ENCODE assay signal across 8 cellular contexts in genomic region chr17:11997972-11998233, GRCh38. TPM values are rescaled to one million over a fixed set of nuclear protein-coding genes. Genes with fewer than 3 reads are reported as not detected.
A peak's percentile ranks its signal among the peaks of the same experiment; 100 is the strongest.
DNase-seq lines count a peak whose midpoint lies in the region; ATAC-seq, FAIRE-seq and TF ChIP-seq lines count a peak whose summit lies in the region.

No MANE protein-coding gene starts in this region.

- POLR2A ChIA-PET in activated CD4-positive, alpha-beta T cell treated with anti-CD3 and anti-CD28 coated beads, Interleukin-2, amount 10 ng/mL, durations not matched to agents 7 days and 5 days (lab: Charles Lee), result interaction anchor here (0.6 to 2.0 kb wide), 6 partner anchors 12 to 24 kb away, joined by 3 to 15 read pairs (median 4); partner anchors contain the start of gene MAP2K4
- POLR2A ChIA-PET in HepG2 (lab: Yijun Ruan, JAX), result interaction anchor here (1.0 to 3.2 kb wide), 10 partner anchors 9 to 353 kb away, joined by 3 to 112 read pairs (median 7); partner anchors contain the start of gene MAP2K4

- H3K4me3 Mint-ChIP-seq in activated CD4-positive, alpha-beta T cell treated with anti-CD3 and anti-CD28 coated beads, Interleukin-2, amount 10 ng/mL, durations not matched to agents 7 days and 5 days, result peak overlapping the region; percentile 88
- peak overlapping the region; percentile 87 for H3K4me3 Mint-ChIP-seq in activated naive CD8-positive, alpha-beta T cell treated with anti-CD3 and anti-CD28 coated beads, Interleukin-2, amount 50 U/mL, for 24 hours

- H3K27me3 ChIP-seq in HepG2 (ENCODE audit: control insufficient read depth in 1 of 2, insufficient read depth in 2 of 2, low read length in 2 of 2) (peaks cover 0 to 3% of the 10 kb centered on the region in 2 experiments; a peak in 1 of 5 replicates), thymus (ENCODE audit: control insufficient read depth, insufficient read depth) (no peaks in the 10 kb centered on the region)

- peak overlapping the region; percentile 68 for H3K9ac ChIP-seq in HepG2 (ENCODE audit: insufficient read depth, low read depth, low read length)

- H3K36me3 ChIP-seq in HepG2 (replicated peaks in 1 of 2; ENCODE audit: control insufficient read depth in 1 of 2, insufficient read depth in 2 of 2, low read length in 2 of 2) (no peaks in the 10 kb centered on the region), thymus (ENCODE audit: control insufficient read depth, insufficient read depth) (no peaks in the 10 kb centered on the region)

- BruUV-seq in HepG2 (replicated peaks; lab: Mats Ljungman, UMichigan), result no TSS peak

- H4K20me1 ChIP-seq in HepG2 (ENCODE audit: insufficient read depth, low read length), result no peaks in the 10 kb centered on the region

- H3K4me1 Mint-ChIP-seq in activated CD4-positive, alpha-beta T cell treated with anti-CD3 and anti-CD28 coated beads, Interleukin-2, amount 10 ng/mL, durations not matched to agents 7 days and 5 days, result peaks cover 22% of the 10 kb centered on the region
- H3K4me1 Mint-ChIP-seq in activated naive CD8-positive, alpha-beta T cell treated with anti-CD3 and anti-CD28 coated beads, Interleukin-2, amount 50 U/mL, for 24 hours, result peaks cover 17% of the 10 kb centered on the region

- no peak for FAIRE-seq in HepG2 (lab: Jason Lieb, UNC)

- peak overlapping the region; percentile 93 for H3K27ac Mint-ChIP-seq in activated CD4-positive, alpha-beta T cell treated with anti-CD3 and anti-CD28 coated beads, Interleukin-2, amount 10 ng/mL, durations not matched to agents 7 days and 5 days
- peak overlapping the region; percentile 87 for H3K27ac Mint-ChIP-seq in activated naive CD8-positive, alpha-beta T cell treated with anti-CD3 and anti-CD28 coated beads, Interleukin-2, amount 50 U/mL, for 24 hours

- TF ChIP-seq CTCF in HepG2 (CRISPR knock-in tag; IDR thresholded peaks at IDR 0.05), result no peak

- DNase-seq in activated CD4-positive, alpha-beta T cell treated with anti-CD3 and anti-CD28 coated beads, Interleukin-2, amount 10 ng/mL, durations not matched to agents 7 days and 5 days, result no peak
- DNase-seq in activated CD4-positive, alpha-beta T cell treated with anti-CD3 and anti-CD28 coated beads, Interleukin-2, amount 50 U/mL, for 1 hour, result no peak
- DNase-seq in activated naive CD8-positive, alpha-beta T cell treated with anti-CD3 and anti-CD28 coated beads, Interleukin-2, amount 50 U/mL, for 24 hours, result no peak
- DNase-seq in HepG2 (ENCODE audit: low spot score), result no peak
- DNase-seq in iPS-NIHi11 (ENCODE audit: low spot score), result no peak
- no peak for DNase-seq in DMS153 (lab: John Stamatoyannopoulos, UW)

- H3K79me2 ChIP-seq in HepG2 (ENCODE audit: insufficient read depth, low read length), result no peaks in the 10 kb centered on the region

- H2AFZ ChIP-seq in HepG2 (ENCODE audit: low read length), result peak overlapping the region; percentile 84

- H3K36me3 Mint-ChIP-seq in activated CD4-positive, alpha-beta T cell treated with anti-CD3 and anti-CD28 coated beads, Interleukin-2, amount 10 ng/mL, durations not matched to agents 7 days and 5 days (ENCODE audit: low read depth), result peaks cover 8% of the 10 kb centered on the region
- H3K36me3 Mint-ChIP-seq in activated naive CD8-positive, alpha-beta T cell treated with anti-CD3 and anti-CD28 coated beads, Interleukin-2, amount 50 U/mL, for 24 hours (ENCODE audit: low read depth), result peaks cover 2% of the 10 kb centered on the region

- no peaks in the 10 kb centered on the region for H3K27me3 Mint-ChIP-seq in activated CD4-positive, alpha-beta T cell treated with anti-CD3 and anti-CD28 coated beads, Interleukin-2, amount 10 ng/mL, durations not matched to agents 7 days and 5 days
- H3K27me3 Mint-ChIP-seq in activated naive CD8-positive, alpha-beta T cell treated with anti-CD3 and anti-CD28 coated beads, Interleukin-2, amount 50 U/mL, for 24 hours, result no peaks in the 10 kb centered on the region

- peak overlapping the region; percentile 96 for H3K4me2 ChIP-seq in HepG2 (ENCODE audit: low read depth, low read length)

- no peak for ATAC-seq in activated naive CD8-positive, alpha-beta T cell treated with anti-CD3 and anti-CD28 coated beads, Interleukin-2, amount 50 U/mL, for 24 hours
- no peak for ATAC-seq in HepG2
- ATAC-seq in HG03520 (IDR thresholded peaks at IDR 0.05; ENCODE audit: unreplicated experiment), result no peak

- H3K9me3 Mint-ChIP-seq in activated CD4-positive, alpha-beta T cell treated with anti-CD3 and anti-CD28 coated beads, Interleukin-2, amount 10 ng/mL, durations not matched to agents 7 days and 5 days, result no peaks in the 10 kb centered on the region
- H3K9me3 Mint-ChIP-seq in activated naive CD8-positive, alpha-beta T cell treated with anti-CD3 and anti-CD28 coated beads, Interleukin-2, amount 50 U/mL, for 24 hours, result no peaks in the 10 kb centered on the region

- H3K4me1 ChIP-seq in HepG2 (ENCODE audit: insufficient read depth, low read length) (peaks cover 15% of the 10 kb centered on the region), thymus (ENCODE audit: control insufficient read depth, insufficient read depth, low read length) (no peaks in the 10 kb centered on the region)

- TF ChIP-seq RAD21 in HepG2 (CRISPR knock-in tag; IDR thresholded peaks at IDR 0.05), result no peak

- TF ChIP-seq EP300 in HepG2 (IDR thresholded peaks at IDR 0.05; ENCODE audit: low read depth in 2 of 2, low read length in 2 of 2) (no peak), HepG2 (CRISPR knock-in tag; IDR thresholded peaks at IDR 0.05; ENCODE audit: borderline replicate concordance) (no peak)

- intact Hi-C loops in HepG2 (cut with micrococcal nuclease; ENCODE audit: unreplicated experiment), result loop anchor here (5.0 kb wide), 1 partner anchor 89 kb away; no protein-coding TSS in a partner anchor

- in situ Hi-C loops in HepG2 (cut with HindIII; ENCODE audit: extremely low pct_ligation_motif_present, low pct_unique_long_range_greater_than_20kb), result no loop called here

- H3K27ac ChIP-seq in HepG2 (ENCODE audit: extremely low read length, insufficient read depth, low read length) (peak overlapping the region; percentile 47), thymus (ENCODE audit: low read depth) (peak overlapping the region; percentile 96)

- 74% methylated on average over 4 of the region's 4 CpGs for WGBS in HepG2 (ENCODE audit: low lambda C conversion rate)
- 77% methylated on average over 4 of the region's 4 CpGs for WGBS in thymus

- peak overlapping the region; percentile 52 to 80 (median 61) for H3K4me3 ChIP-seq in HepG2 (replicated peaks in 1 of 3; ENCODE audit: insufficient read depth in 1 of 3, low read depth in 2 of 3, low read length in 3 of 3)
- peak overlapping the region; percentile 80 for H3K4me3 ChIP-seq in thymus (ENCODE audit: low read length)

- H3K9me3 ChIP-seq in HepG2 (ENCODE audit: low read length) (no peaks in the 10 kb centered on the region), thymus (ENCODE audit: control insufficient read depth) (no peaks in the 10 kb centered on the region)

- TF ChIP-seq POLR2A in HepG2 (IDR thresholded peaks at IDR 0.05; ENCODE audit: insufficient read depth in 1 of 2, low read depth in 2 of 2, low read length in 2 of 2), result no peak

- CTCF ChIA-PET in activated CD4-positive, alpha-beta T cell treated with anti-CD3 and anti-CD28 coated beads, Interleukin-2, amount 10 ng/mL, durations not matched to agents 7 days and 5 days (lab: Charles Lee), result interaction anchor here (1.0 to 1.9 kb wide), 3 partner anchors 14 to 29 kb away, joined by 3 to 6 read pairs (median 4); partner anchors contain the start of gene MAP2K4
- CTCF ChIA-PET in HepG2 (lab: Yijun Ruan, JAX; ENCODE audit: low intra/inter-chr PET ratio, low total read pairs), result no interaction called here

RNA-seq across cellular contexts. Expression of gene ZNF18, which starts 0.6 kb away (rescaled TPM):
- total RNA-seq in activated CD4-positive, alpha-beta T cell treated with anti-CD3 and anti-CD28 coated beads, Interleukin-2, amount 10 ng/mL, durations not matched to agents 7 days and 5 days, result 10 to 100 TPM in 1 of 2 experiments, 1 to 10 TPM in 1; 10.0 to 10.1 TPM
- 5.4 and 6.7 TPM in 2 replicates for total RNA-seq in HepG2 (2016; rRNA removed; fragmentation: Illumina TruSeq; extraction: Trizol)
- 1.1 and 1.6 TPM in 2 replicates for total RNA-seq in HepG2 (2016; cell fraction: cytosol; rRNA removed; fragmentation: Illumina TruSeq; extraction: Trizol; ENCODE audit: low read depth)
- total RNA-seq in HepG2 (2016; cell fraction: insoluble cytoplasmic fraction; rRNA removed; fragmentation: Illumina TruSeq; extraction: Trizol), result 5.9 and 6.1 TPM in 2 replicates
- total RNA-seq in HepG2 (2016; cell fraction: membrane; rRNA removed; fragmentation: Illumina TruSeq; extraction: Trizol), result 3.9 and 4.0 TPM in 2 replicates
- 5.6 and 7.6 TPM in 2 replicates for total RNA-seq in HepG2 (2016; cell fraction: nucleus; rRNA removed; fragmentation: Illumina TruSeq; extraction: Trizol)
- polyA plus RNA-seq in HepG2 (2011; rRNA removed) (2.4 and 2.8 TPM in 2 replicates), thymus (22.5 TPM)
- 1.1 and 1.6 TPM in 2 replicates for polyA plus RNA-seq in HepG2 (2011; cell fraction: cytosol; rRNA removed)
- polyA plus RNA-seq in HepG2 (2011; cell fraction: nucleus; rRNA removed), result 3.0 and 3.6 TPM in 2 replicates
- 2.3 and 2.4 TPM in 2 replicates for polyA plus RNA-seq in HepG2 (2012)
- polyA plus RNA-seq in HepG2 (2016; cell fraction: cytosol; fragmentation: Illumina TruSeq; extraction: Trizol; ENCODE audit: low read depth), result 0.37 and 0.53 TPM in 2 replicates
- 4.1 and 4.2 TPM in 2 replicates for polyA plus RNA-seq in HepG2 (2016; cell fraction: insoluble cytoplasmic fraction; fragmentation: Illumina TruSeq; extraction: Trizol; ENCODE audit: low read depth)
- polyA plus RNA-seq in HepG2 (2016; cell fraction: membrane; fragmentation: Illumina TruSeq; extraction: Trizol; ENCODE audit: low read depth), result 1.0 and 1.3 TPM in 2 replicates
- 9.7 and 10.7 TPM in 2 replicates for polyA plus RNA-seq in HepG2 (2016; cell fraction: nucleus; fragmentation: Illumina TruSeq; extraction: Trizol; ENCODE audit: insufficient read depth, low read depth)
- polyA minus RNA-seq in HepG2 (2011; rRNA and poly(A)+ RNA removed; ENCODE audit: low replicate concordance), result 1.5 and 4.7 TPM in 2 replicates
- polyA minus RNA-seq in HepG2 (2011; cell fraction: cytosol; rRNA and poly(A)+ RNA removed), result 1.7 and 1.9 TPM in 2 replicates
- polyA minus RNA-seq in HepG2 (2011; cell fraction: nucleus; rRNA and poly(A)+ RNA removed), result 3.3 and 3.9 TPM in 2 replicates

RNA-seq across cellular contexts. Expression of gene MAP2K4, which starts 22.8 kb away (rescaled TPM):
- 10 to 100 TPM; 26.0 to 27.3 TPM for total RNA-seq in activated CD4-positive, alpha-beta T cell treated with anti-CD3 and anti-CD28 coated beads, Interleukin-2, amount 10 ng/mL, durations not matched to agents 7 days and 5 days
- 35.6 and 53.7 TPM in 2 replicates for total RNA-seq in HepG2 (2016; rRNA removed; fragmentation: Illumina TruSeq; extraction: Trizol)
- 147 and 173 TPM in 2 replicates for total RNA-seq in HepG2 (2016; cell fraction: cytosol; rRNA removed; fragmentation: Illumina TruSeq; extraction: Trizol; ENCODE audit: low read depth)
- 35.5 and 51.0 TPM in 2 replicates for total RNA-seq in HepG2 (2016; cell fraction: insoluble cytoplasmic fraction; rRNA removed; fragmentation: Illumina TruSeq; extraction: Trizol)
- 57.5 and 61.4 TPM in 2 replicates for total RNA-seq in HepG2 (2016; cell fraction: membrane; rRNA removed; fragmentation: Illumina TruSeq; extraction: Trizol)
- 26.1 and 28.8 TPM in 2 replicates for total RNA-seq in HepG2 (2016; cell fraction: nucleus; rRNA removed; fragmentation: Illumina TruSeq; extraction: Trizol)
- polyA plus RNA-seq in HepG2 (2011; rRNA removed) (18.0 and 21.5 TPM in 2 replicates), thymus (23.8 TPM)
- 10.5 and 17.3 TPM in 2 replicates for polyA plus RNA-seq in HepG2 (2011; cell fraction: cytosol; rRNA removed)
- 7.9 and 9.3 TPM in 2 replicates for polyA plus RNA-seq in HepG2 (2011; cell fraction: nucleus; rRNA removed)
- 20.3 and 22.8 TPM in 2 replicates for polyA plus RNA-seq in HepG2 (2012)
- 12.0 and 12.2 TPM in 2 replicates for polyA plus RNA-seq in HepG2 (2016; cell fraction: cytosol; fragmentation: Illumina TruSeq; extraction: Trizol; ENCODE audit: low read depth)
- polyA plus RNA-seq in HepG2 (2016; cell fraction: insoluble cytoplasmic fraction; fragmentation: Illumina TruSeq; extraction: Trizol; ENCODE audit: low read depth), result 43.6 and 47.5 TPM in 2 replicates
- 25.8 and 28.1 TPM in 2 replicates for polyA plus RNA-seq in HepG2 (2016; cell fraction: membrane; fragmentation: Illumina TruSeq; extraction: Trizol; ENCODE audit: low read depth)
- 23.8 and 24.0 TPM in 2 replicates for polyA plus RNA-seq in HepG2 (2016; cell fraction: nucleus; fragmentation: Illumina TruSeq; extraction: Trizol; ENCODE audit: insufficient read depth, low read depth)
- polyA minus RNA-seq in HepG2 (2011; rRNA and poly(A)+ RNA removed; ENCODE audit: low replicate concordance), result 12.4 and 19.3 TPM in 2 replicates
- polyA minus RNA-seq in HepG2 (2011; cell fraction: cytosol; rRNA and poly(A)+ RNA removed), result 21.5 and 27.7 TPM in 2 replicates
- polyA minus RNA-seq in HepG2 (2011; cell fraction: nucleus; rRNA and poly(A)+ RNA removed), result 34.8 and 42.8 TPM in 2 replicates
